In genomic region chr5:1667648-1668140, GRCh38 we compare ENCODE assay signal across 1 cellular context.
TF ChIP-seq lines count a peak whose summit lies in the region.

No MANE protein-coding gene starts in this region.

TF ChIP-seq in GM23338, 12 proteins besides CTCF, POLR2A, EP300 and RAD21 (continued from another document):
- TF ChIP-seq ZNF462 (CRISPR knock-in tag; IDR thresholded peaks at IDR 0.05) = no peak
